Comparison of ENCODE assay signal across 20 cellular contexts in genomic region chr1:201810466-201811216, GRCh38. TPM values are rescaled to one million over a fixed set of nuclear protein-coding genes. Genes with fewer than 3 reads are reported as not detected.
A peak's percentile ranks its signal among the peaks of the same experiment; 100 is the strongest.
DNase-seq lines count a peak whose midpoint lies in the region; ATAC-seq and TF ChIP-seq lines count a peak whose summit lies in the region.
"Had no signal": no experiment of that assay in that cellular context is flagged by ENCODE, and none has a peak within 500 bp of the region (broad histone marks: within the 10 kb centered on the region; RNA-seq: fewer than 3 reads in every experiment).

No MANE protein-coding gene starts in this region.

- H3K27ac Mint-ChIP-seq in endothelial cell (ENCODE audit: unreplicated experiment): no peak overlapping the region
- H3K27ac Mint-ChIP-seq in nephron progenitor cell: peak overlapping the region; percentile 49
- H3K27ac Mint-ChIP-seq: B cell; CD4-positive, CD25-positive, alpha-beta regulatory T cell; CD8-positive, alpha-beta T cell; GM23338 had no signal

- no peak overlapping the region for H3K23ac ChIP-seq in trophoblast cell (ENCODE audit: low read length)

- no peaks in the 10 kb centered on the region for H3K9me3 ChIP-seq in cardiac muscle cell (ENCODE audit: low read depth)
- H3K9me3 ChIP-seq in trophoblast cell (ENCODE audit: insufficient read depth, low read depth, low read length): no peaks in the 10 kb centered on the region
- H3K9me3 ChIP-seq: BLaER1, Caco-2 had no signal

- H2BK120ac ChIP-seq in trophoblast cell (ENCODE audit: insufficient read depth, low read length, poor library complexity): no peak overlapping the region

- no peaks in the 10 kb centered on the region for H3K79me2 ChIP-seq in trophoblast cell (ENCODE audit: control insufficient read depth, insufficient read depth, low read length, poor library complexity)

- H3K4me1 Mint-ChIP-seq in endothelial cell (ENCODE audit: unreplicated experiment): peaks cover 11% of the 10 kb centered on the region
- H3K4me1 Mint-ChIP-seq in nephron progenitor cell: no peaks in the 10 kb centered on the region
- H3K4me1 Mint-ChIP-seq: B cell; CD4-positive, CD25-positive, alpha-beta regulatory T cell; GM23338; H9 had no signal

- H3K36me3 ChIP-seq in cardiac muscle cell (peaks cover 92% of the 10 kb centered on the region), trophoblast cell (ENCODE audit: control insufficient read depth in 1 of 2, insufficient read depth in 2 of 2, low read length in 2 of 2) (peaks cover 52 to 81% of the 10 kb centered on the region in 2 experiments)

- H3K4me3 Mint-ChIP-seq in endothelial cell (ENCODE audit: unreplicated experiment): peak overlapping the region; percentile 14
- no peak overlapping the region for H3K4me3 Mint-ChIP-seq in nephron progenitor cell
- H3K4me3 Mint-ChIP-seq: B cell; CD4-positive, CD25-positive, alpha-beta regulatory T cell; CD8-positive, alpha-beta T cell; GM23338; H9 had no signal

- H2AFZ ChIP-seq in trophoblast cell (ENCODE audit: insufficient read depth, low read length, poor library complexity): no peak overlapping the region
- H2AFZ ChIP-seq: GM23338 had no signal

- intact Hi-C loops in cardiac septum (cut with DNase I): no loop called here

- no peaks in the 10 kb centered on the region for H3K9me3 Mint-ChIP-seq in endothelial cell (ENCODE audit: unreplicated experiment)
- no peaks in the 10 kb centered on the region for H3K9me3 Mint-ChIP-seq in nephron progenitor cell
- H3K9me3 Mint-ChIP-seq: CD4-positive, CD25-positive, alpha-beta regulatory T cell; CD8-positive, alpha-beta T cell; GM23338; H9 had no signal

- H3K27me3 Mint-ChIP-seq in endothelial cell (ENCODE audit: unreplicated experiment) (peaks cover 6% of the 10 kb centered on the region), nephron progenitor cell (ENCODE audit: low read depth, poor library complexity) (peaks cover 2% of the 10 kb centered on the region)
- H3K27me3 Mint-ChIP-seq: B cell; CD4-positive, CD25-positive, alpha-beta regulatory T cell had no signal

- H3K27ac ChIP-seq in cardiac muscle cell (peak overlapping the region; percentile 30), trophoblast cell (ENCODE audit: low read depth, low read length) (no peak overlapping the region)
- H3K27ac ChIP-seq: 22Rv1, BLaER1, C4-2B had no signal

- no peak for ATAC-seq in HG03097 (IDR thresholded peaks at IDR 0.05; ENCODE audit: low FRiP score, unreplicated experiment)
- ATAC-seq: CD8-positive, alpha-beta T cell; GM23338; HCT116 had no signal

- H3K4me2 ChIP-seq in trophoblast cell (ENCODE audit: low read length): no peak overlapping the region
- H3K4me2 ChIP-seq: BLaER1, GM23338 had no signal

- TF ChIP-seq CTCF in cardiac muscle cell (IDR thresholded peaks at IDR 0.05; ENCODE audit: low read depth, low read length) (no peak), endothelial cell (IDR thresholded peaks at IDR 0.05; ENCODE audit: unreplicated experiment) (no peak), nephron progenitor cell (IDR thresholded peaks at IDR 0.05) (no peak)

- no peak overlapping the region for H3K18ac ChIP-seq in trophoblast cell (ENCODE audit: low read length)

- H3K4me3 ChIP-seq in cardiac muscle cell (no peak overlapping the region), trophoblast cell (ENCODE audit: low read depth, low read length) (peak overlapping the region; percentile 3)
- H3K4me3 ChIP-seq: BLaER1, GM23338 had no signal

- H4K12ac ChIP-seq in trophoblast cell (ENCODE audit: low read depth, low read length): no peak overlapping the region

- no peaks in the 10 kb centered on the region for H3K27me3 ChIP-seq in cardiac muscle cell
- H3K27me3 ChIP-seq in trophoblast cell (ENCODE audit: insufficient read depth, low read length): no peaks in the 10 kb centered on the region
- H3K27me3 ChIP-seq: BLaER1 had no signal

- DNase-seq in cardiac muscle cell (ENCODE audit: low read depth in 1 of 2, low spot score in 1 of 2): no peak
- DNase-seq in cardiac septum (ENCODE audit: low spot score): no peak
- DNase-seq in endothelial cell (ENCODE audit: low spot score): no peak
- no peak for DNase-seq in nephron progenitor cell
- no peak for DNase-seq in trophoblast cell
- no peak for DNase-seq in SHP77 treated with DMSO at 0.1 percent for 48 hours (lab: John Stamatoyannopoulos, UW)
- no peak for DNase-seq in SIG-M5 (lab: John Stamatoyannopoulos, UW)
- DNase-seq: Caco-2; CD4-positive, CD25-positive, alpha-beta regulatory T cell; CD8-positive, alpha-beta T cell; DMS153; DND-41; H9 had no signal

- no peak overlapping the region for H2BK12ac ChIP-seq in trophoblast cell (ENCODE audit: low read length)

- no peaks in the 10 kb centered on the region for H3K79me1 ChIP-seq in trophoblast cell (ENCODE audit: low read length)

- H3K4ac ChIP-seq in trophoblast cell (ENCODE audit: low read depth, low read length): no peak overlapping the region

- no peak overlapping the region for H2BK5ac ChIP-seq in trophoblast cell (ENCODE audit: low read depth, low read length, poor library complexity)

- no CpG with 5 or more reads among the region's 19 CpGs for WGBS in trophoblast cell (ENCODE audit: extremely low coverage, insufficient coverage, insufficient read length)

- no peak overlapping the region for H2AK5ac ChIP-seq in trophoblast cell (ENCODE audit: low read length)

- peak overlapping the region; percentile 31 for H3K9ac ChIP-seq in trophoblast cell (ENCODE audit: low read length)
- H3K9ac ChIP-seq: BLaER1 had no signal

- no peak overlapping the region for H4K8ac ChIP-seq in trophoblast cell (ENCODE audit: low read depth, low read length)

- H3K36me3 Mint-ChIP-seq in endothelial cell (ENCODE audit: low read depth, unreplicated experiment) (peaks cover 56% of the 10 kb centered on the region), nephron progenitor cell (ENCODE audit: low read depth) (peaks cover 79% of the 10 kb centered on the region)

- H3K4me1 ChIP-seq in cardiac muscle cell (ENCODE audit: low read depth) (no peaks in the 10 kb centered on the region), trophoblast cell (ENCODE audit: control insufficient read depth in 1 of 2, insufficient read depth in 2 of 2, low read length in 2 of 2) (no peaks in the 10 kb centered on the region)
- H3K4me1 ChIP-seq: BLaER1, Caco-2 had no signal

- H3K14ac ChIP-seq in trophoblast cell (ENCODE audit: low read length): no peak overlapping the region

- H4K91ac ChIP-seq in trophoblast cell (ENCODE audit: low read depth, low read length): no peak overlapping the region

RNA-seq across cellular contexts. Expression of gene IPO9, which starts 18.3 kb away (rescaled TPM):
- total RNA-seq in cardiac muscle cell (34.7 and 36.9 TPM in 2 replicates), cardiac septum (24.7 TPM), endothelial cell (ENCODE audit: unreplicated experiment) (69.5 TPM)
- polyA plus RNA-seq in cardiac muscle cell: 61.7 and 82.1 TPM in 2 replicates
- 41.3 and 42.6 TPM in 2 replicates for polyA plus RNA-seq in trophoblast cell (2013)
